In genomic region chr20:31488171-31488570, GRCh38 we compare ENCODE assay signal across 35 cellular contexts. TPM values are rescaled to one million over a fixed set of nuclear protein-coding genes. Genes with fewer than 3 reads are reported as not detected.
"Had no signal": no experiment of that assay in that cellular context is flagged by ENCODE, and none has a peak within 500 bp of the region (broad histone marks: within the 10 kb centered on the region; RNA-seq: fewer than 3 reads in every experiment).

No MANE protein-coding gene starts in this region.

- DNase-seq: activated B cell treated with CpG ODN at 0.5 μM for 24 hours; activated CD4-positive, alpha-beta memory T cell treated with anti-CD3 and anti-CD28 coated beads, Interleukin-2, amount 10 ng/mL, durations not matched to agents 7 days and 5 days; activated CD4-positive, alpha-beta T cell treated with anti-CD3 and anti-CD28 coated beads for 1 hour; activated CD4-positive, alpha-beta T cell treated with anti-CD3 and anti-CD28 coated beads for 48 hours; activated CD8-positive, alpha-beta memory T cell treated with anti-CD3 and anti-CD28 coated beads for 24 hours; activated CD8-positive, alpha-beta memory T cell treated with anti-CD3 and anti-CD28 coated beads, Interleukin-2, amount 10 ng/mL, durations not matched to agents 7 days and 5 days; activated CD8-positive, alpha-beta memory T cell treated with anti-CD3 and anti-CD28 coated beads, Interleukin-2, amount 50 U/mL, for 48 hours; activated effector memory CD4-positive, alpha-beta T cell treated with Interleukin-2 at 50 U/mL for 16 hours; activated naive CD4-positive, alpha-beta T cell treated with anti-CD3 and anti-CD28 coated beads, Interleukin-2, amount 10 ng/mL, durations not matched to agents 7 days and 5 days; activated naive CD8-positive, alpha-beta T cell treated with anti-CD3 and anti-CD28 coated beads, Interleukin-2, amount 50 U/mL, for 24 hours; activated T-cell treated with anti-CD3 and anti-CD28 coated beads, Interleukin-2, amount 50 U/mL, for 48 hours; anterior cingulate cortex; brain microvascular endothelial cell; central memory CD4-positive, alpha-beta T cell; Karpas-422; KBM-7; MG63; NCI-H1048; NCI-H1105 treated with DMSO at 0.1 percent for 48 hours; NCI-H1436; NCI-H2029 treated with DMSO at 0.1 percent for 48 hours; NCI-H2107; NCI-H510A; PC-3; Peyer's patch; SIG-M5; T-helper 1 cell; T-helper 2 cell; T-helper 9 cell had no signal

- H3K36me3 ChIP-seq: brain microvascular endothelial cell, MG63, Peyer's patch had no signal

- H3K4me1 ChIP-seq: Peyer's patch had no signal

- H3K9me3 ChIP-seq: MG63, Peyer's patch had no signal

- ATAC-seq: activated CD8-positive, alpha-beta memory T cell treated with anti-CD3 and anti-CD28 coated beads, Interleukin-2, amount 10 ng/mL, durations not matched to agents 7 days and 5 days; activated naive CD8-positive, alpha-beta T cell treated with anti-CD3 and anti-CD28 coated beads, Interleukin-2, amount 50 U/mL, for 24 hours; PC-3; Right ventricle myocardium inferior; SK-N-SH treated with all-trans-retinoic acid at 6 μM for 48 hours had no signal

- H3K4me3 ChIP-seq: MG63, Peyer's patch had no signal

- H3K27ac ChIP-seq: brain microvascular endothelial cell, RWPE1, VCaP had no signal

- H3K27me3 ChIP-seq: brain microvascular endothelial cell, MG63, Peyer's patch had no signal

RNA-seq across cellular contexts. Expression of gene REM1, which starts 13.1 kb away (rescaled TPM):
- total RNA-seq: activated B cell treated with CpG ODN at 0.5 μM for 24 hours; activated CD4-positive, alpha-beta memory T cell treated with anti-CD3 and anti-CD28 coated beads, Interleukin-2, amount 10 ng/mL, durations not matched to agents 7 days and 5 days; activated CD8-positive, alpha-beta memory T cell treated with anti-CD3 and anti-CD28 coated beads, Interleukin-2, amount 10 ng/mL, durations not matched to agents 7 days and 5 days; cerebellum; PC-3; SK-MEL-5 had no signal

RNA-seq across cellular contexts. Expression of gene DEFB124, which starts 13.2 kb away (rescaled TPM):
- total RNA-seq: activated B cell treated with CpG ODN at 0.5 μM for 24 hours; activated CD4-positive, alpha-beta memory T cell treated with anti-CD3 and anti-CD28 coated beads, Interleukin-2, amount 10 ng/mL, durations not matched to agents 7 days and 5 days; activated CD8-positive, alpha-beta memory T cell treated with anti-CD3 and anti-CD28 coated beads, Interleukin-2, amount 10 ng/mL, durations not matched to agents 7 days and 5 days; cerebellum; PC-3; Peyer's patch; Right ventricle myocardium inferior; SK-MEL-5 had no signal

RNA-seq across cellular contexts. Expression of gene DEFB123, which starts 47.7 kb away (rescaled TPM):
- total RNA-seq: activated B cell treated with CpG ODN at 0.5 μM for 24 hours; activated CD4-positive, alpha-beta memory T cell treated with anti-CD3 and anti-CD28 coated beads, Interleukin-2, amount 10 ng/mL, durations not matched to agents 7 days and 5 days; activated CD8-positive, alpha-beta memory T cell treated with anti-CD3 and anti-CD28 coated beads, Interleukin-2, amount 10 ng/mL, durations not matched to agents 7 days and 5 days; cerebellum; PC-3; Peyer's patch; Right ventricle myocardium inferior; SK-MEL-5 had no signal
